ENCODE assay signal across 9 cellular contexts in genomic region chr22:19962909-19963806, GRCh38. TPM values are rescaled to one million over a fixed set of nuclear protein-coding genes. Genes with fewer than 3 reads are reported as not detected.
DNase-seq lines count a peak whose midpoint lies in the region; ATAC-seq and TF ChIP-seq lines count a peak whose summit lies in the region.
"Had no signal": no experiment of that assay in that cellular context is flagged by ENCODE, and none has a peak within 500 bp of the region (broad histone marks: within the 10 kb centered on the region; RNA-seq: fewer than 3 reads in every experiment).

No MANE protein-coding gene starts in this region.

- no peaks in the 10 kb centered on the region for H3K27me3 ChIP-seq in rectal smooth muscle tissue (ENCODE audit: control insufficient read depth, insufficient read depth, low read length)
- H3K27me3 ChIP-seq: sigmoid colon had no signal

- TF ChIP-seq CTCF in epithelial cell of proximal tubule (conservative IDR thresholded peaks at IDR 0.05; ENCODE audit: low read depth, low read length), result no peak

- no peak overlapping the region for H3K9ac ChIP-seq in rectal smooth muscle tissue (ENCODE audit: low read length)

- peaks cover 20% of the 10 kb centered on the region for H3K36me3 ChIP-seq in rectal smooth muscle tissue (ENCODE audit: control insufficient read depth, insufficient read depth, low read length)

- DNase-seq in ELR (ENCODE audit: low read depth) (peak; percentile 94), NCI-H226 (peak; percentile 68), epithelial cell of proximal tubule (ENCODE audit: low read depth) (no peak), NCI-H146 treated with DMSO at 0.1 percent for 48 hours (lab: John Stamatoyannopoulos, UW; ENCODE audit: unreplicated experiment) (no peak)
- DNase-seq: cerebellar nuclear complex had no signal

- ATAC-seq in HG02610 (IDR thresholded peaks at IDR 0.05; ENCODE audit: unreplicated experiment) (no peak), GM18868 (IDR thresholded peaks at IDR 0.05; ENCODE audit: unreplicated experiment) (no peak)

- H3K4me3 ChIP-seq in epithelial cell of proximal tubule (ENCODE audit: low read depth, low read length) (peak overlapping the region; percentile 24), rectal smooth muscle tissue (ENCODE audit: low read length) (peak overlapping the region; percentile 23)
- H3K4me3 ChIP-seq: sigmoid colon had no signal

- no peak overlapping the region for H3K27ac ChIP-seq in rectal smooth muscle tissue (ENCODE audit: low read depth, low read length)

- H3K4me1 ChIP-seq in rectal smooth muscle tissue (ENCODE audit: control insufficient read depth, insufficient read depth, low read length), result peaks cover 5% of the 10 kb centered on the region

RNA-seq across cellular contexts. Expression of gene TXNRD2, which starts 21.5 kb away (rescaled TPM):
- total RNA-seq in epithelial cell of proximal tubule, result 5.8 and 34.7 TPM in 2 replicates

RNA-seq across cellular contexts. Expression of gene COMT, which starts 21.6 kb away (rescaled TPM):
- total RNA-seq in epithelial cell of proximal tubule, result 233 and 272 TPM in 2 replicates

RNA-seq across cellular contexts. Expression of gene ARVCF, which starts 53.5 kb away (rescaled TPM):
- 53.2 and 109 TPM in 2 replicates for total RNA-seq in epithelial cell of proximal tubule

RNA-seq across cellular contexts. Expression of gene TANGO2, which starts 57.8 kb away (rescaled TPM):
- total RNA-seq in epithelial cell of proximal tubule, result 14.8 and 30.0 TPM in 2 replicates

Comparison
In these comparisons a context has a peak if more than half of its experiments do, and no peak if none do; other contexts are left out.
1. DNase-seq: peak in ELR (single experiment) and NCI-H226 (single experiment); none in epithelial cell of proximal tubule (single experiment) and NCI-H146 treated with DMSO at 0.1 percent for 48 hours (single experiment).